ENCODE assay signal across 9 cellular contexts in genomic region chr13:33509642-33510229, GRCh38.
DNase-seq lines count a peak whose midpoint lies in the region; ATAC-seq and TF ChIP-seq lines count a peak whose summit lies in the region.
"Had no signal": no experiment of that assay in that cellular context is flagged by ENCODE, and none has a peak within 500 bp of the region (broad histone marks: within the 10 kb centered on the region; RNA-seq: fewer than 3 reads in every experiment).

No MANE protein-coding gene starts in this region.

- no peak for TF ChIP-seq CTCF in astrocyte of the spinal cord (IDR thresholded peaks at IDR 0.05; ENCODE audit: low read depth, low read length)
- TF ChIP-seq CTCF in glutamatergic neuron (IDR thresholded peaks at IDR 0.05; ENCODE audit: partially characterized antibody, unreplicated experiment) = no peak

- H3K36me3 Mint-ChIP-seq in glutamatergic neuron (ENCODE audit: unreplicated experiment) = no peaks in the 10 kb centered on the region

- H3K27me3 Mint-ChIP-seq in glutamatergic neuron (ENCODE audit: unreplicated experiment) = no peaks in the 10 kb centered on the region

- ATAC-seq in left cardiac atrium (peak; percentile 84 to 93), GM18873 (IDR thresholded peaks at IDR 0.05; ENCODE audit: low FRiP score, unreplicated experiment) (no peak)

- no peak overlapping the region for H3K27ac Mint-ChIP-seq in glutamatergic neuron (ENCODE audit: unreplicated experiment)

- no peak overlapping the region for H3K4me3 ChIP-seq in astrocyte of the spinal cord (ENCODE audit: low read depth, low read length)

- peaks cover 1% of the 10 kb centered on the region for H3K9me3 Mint-ChIP-seq in glutamatergic neuron (ENCODE audit: unreplicated experiment)

- intact Hi-C loops in left cardiac atrium (cut with DNase I) = no loop called here

- H3K4me3 Mint-ChIP-seq in glutamatergic neuron (ENCODE audit: unreplicated experiment) = no peak overlapping the region

- H3K4me1 Mint-ChIP-seq in glutamatergic neuron (ENCODE audit: low read depth, unreplicated experiment) = no peaks in the 10 kb centered on the region

- DNase-seq in G401 (ENCODE audit: low spot score) (peak; percentile 65), astrocyte of the spinal cord (ENCODE audit: low read depth, low spot score) (peak; percentile 53), left cardiac atrium (peak; percentile 56), pulmonary artery endothelial cell (ENCODE audit: low read depth, low spot score) (peak; percentile 78), glutamatergic neuron (no peak), RPMI8226 (no peak)
- no peak for DNase-seq in activated T-cell treated with anti-CD3 and anti-CD28 coated beads, Interleukin-2, amount 50 U/mL, for 1 hour
- DNase-seq: NCI-H2171 treated with DMSO at 0.1 percent for 48 hours had no signal

- in situ Hi-C loops in G401 (cut with HindIII; ENCODE audit: low sequenced_read_pairs) = no loop called here
- in situ Hi-C loops in astrocyte of the spinal cord (cut with HindIII; ENCODE audit: low sequenced_read_pairs) = no loop called here

Comparison
In these comparisons a context has a peak if more than half of its experiments do, and no peak if none do; other contexts are left out.
1. DNase-seq: peak in G401 (single experiment), astrocyte of the spinal cord (single experiment), left cardiac atrium (single experiment) and pulmonary artery endothelial cell (single experiment); none in glutamatergic neuron (single experiment), RPMI8226 (single experiment) and activated T-cell treated with anti-CD3 and anti-CD28 coated beads, Interleukin-2, amount 50 U/mL, for 1 hour (single experiment).